18 cellular contexts compared by ENCODE assay signal in genomic region chr5:132611965-132612364, GRCh38. TPM values are rescaled to one million over a fixed set of nuclear protein-coding genes. Genes with fewer than 3 reads are reported as not detected.
DNase-seq lines count a peak whose midpoint lies in the region; ATAC-seq, FAIRE-seq and TF ChIP-seq lines count a peak whose summit lies in the region.
"Had no signal": no experiment of that assay in that cellular context is flagged by ENCODE, and none has a peak within 500 bp of the region (broad histone marks: within the 10 kb centered on the region; RNA-seq: fewer than 3 reads in every experiment).

No MANE protein-coding gene starts in this region.

- CTCF ChIA-PET in A549 (lab: Yijun Ruan, JAX) (interaction anchor here (1.0 kb wide), 1 partner anchor 19 kb away, joined by 3 read pairs; no protein-coding TSS in a partner anchor), HEK293 (lab: Yijun Ruan, JAX) (no interaction called here)

- H3K27ac ChIP-seq in A549: no peak overlapping the region
- H3K27ac ChIP-seq in HEK293 (ENCODE audit: extremely low read depth, low read depth, low read length): no peak overlapping the region
- H3K27ac ChIP-seq: BLaER1, C4-2B had no signal

- no peak for TF ChIP-seq EP300 in A549 (IDR thresholded peaks at IDR 0.05)

- DNase-seq in A549 (ENCODE audit: low read depth in 1 of 2, low spot score in 1 of 2) (no peak), GM12891 (ENCODE audit: insufficient read length, low spot score) (no peak), dedifferentiated amniotic fluid mesenchymal stem cell (ENCODE audit: extremely low spot score) (no peak), SW 1271 (lab: John Stamatoyannopoulos, UW) (no peak)
- DNase-seq: Caco-2; CD4-positive, CD25-positive, alpha-beta regulatory T cell; CD8-positive, alpha-beta T cell; DMS153; DND-41; GOT3; H7; HCEC 1CT had no signal

- H3K9me3 ChIP-seq in A549 (no peaks in the 10 kb centered on the region), HEK293 (ENCODE audit: control insufficient read depth, insufficient read depth, low read depth, low read length) (no peaks in the 10 kb centered on the region)
- H3K9me3 ChIP-seq: BLaER1, Caco-2 had no signal

- TF ChIP-seq POLR2A in A549 (IDR thresholded peaks at IDR 0.05; ENCODE audit: low read length): no peak
- TF ChIP-seq POLR2A in GM12891 (IDR thresholded peaks at IDR 0.05; ENCODE audit: low read depth, low read length): no peak

- TF ChIP-seq CTCF in A549 (IDR thresholded peaks at IDR 0.05) (no peak), HEK293 (tag by site-specific recombination; IDR thresholded peaks at IDR 0.05) (no peak)

- no peak overlapping the region for H3K4me2 ChIP-seq in A549
- H3K4me2 ChIP-seq: BLaER1 had no signal

- no peak for TF ChIP-seq RAD21 in A549 (conservative IDR thresholded peaks at IDR 0.05 in 1 of 2, IDR thresholded peaks at IDR 0.05 in 1 of 2)

- 81% methylated on average over 2 of the region's 2 CpGs for WGBS in A549 (ENCODE audit: missing lambda C conversion rate)

- H3K4me1 ChIP-seq in A549 (no peaks in the 10 kb centered on the region), HEK293 (ENCODE audit: control insufficient read depth, insufficient read depth, low read length) (no peaks in the 10 kb centered on the region)
- H3K4me1 ChIP-seq: BLaER1, Caco-2 had no signal

- FAIRE-seq in A549 (lab: Jason Lieb, UNC) (no peak), GM12891 (lab: Jason Lieb, UNC) (peak; percentile 5)
- FAIRE-seq: G401.6 had no signal

- POLR2A ChIA-PET in A549 (lab: Yijun Ruan, JAX): no interaction called here
- POLR2A ChIA-PET in HEK293 (lab: Yijun Ruan, JAX): no interaction called here

- H3K4me3 ChIP-seq in A549 (no peak overlapping the region), HEK293 (ENCODE audit: low read depth, low read length) (no peak overlapping the region)
- H3K4me3 ChIP-seq: BLaER1 had no signal

- ATAC-seq in A549 (no peak), GM19328 (IDR thresholded peaks at IDR 0.05; ENCODE audit: unreplicated experiment) (no peak)
- ATAC-seq: CD8-positive, alpha-beta T cell had no signal

- H3K36me3 ChIP-seq in HEK293 (ENCODE audit: control insufficient read depth in 2 of 2, insufficient read depth in 1 of 2, low read length in 2 of 2): peaks cover 27 to 73% of the 10 kb centered on the region in 2 experiments

TF ChIP-seq in A549, 52 proteins besides CTCF, POLR2A, EP300 and RAD21:
- TF ChIP-seq HDAC2 (IDR thresholded peaks at IDR 0.05) (0 out of 2 replicates have a peak, but pooled peaks have one; percentile 31), SREBF2 (IDR thresholded peaks at IDR 0.05) (no peak), HOXB13 (CRISPR knock-in tag; IDR thresholded peaks at IDR 0.05; ENCODE audit: low read depth) (no peak), JUNB (IDR thresholded peaks at IDR 0.05) (no peak), SMC3 (IDR thresholded peaks at IDR 0.05) (no peak), FOSB (CRISPR knock-in tag; IDR thresholded peaks at IDR 0.05) (no peak)

TF ChIP-seq in GM12891, 5 proteins besides CTCF, POLR2A, EP300 and RAD21:
- no peak for TF ChIP-seq POU2F2 (IDR thresholded peaks at IDR 0.05; ENCODE audit: low read depth, low read length)
- no peak for TF ChIP-seq SPI1 (IDR thresholded peaks at IDR 0.05; ENCODE audit: low read depth, low read length)
- TF ChIP-seq PAX5 (IDR thresholded peaks at IDR 0.05; ENCODE audit: insufficient read depth, low read length, severe bottlenecking): no peak
- TF ChIP-seq POLR2AphosphoS5 (IDR thresholded peaks at IDR 0.05; ENCODE audit: low read depth, low read length): no peak

TF ChIP-seq in HEK293, 187 proteins besides CTCF, POLR2A, EP300 and RAD21:
- TF ChIP-seq ZNF580 (tag by site-specific recombination; IDR thresholded peaks at IDR 0.05) (peak; percentile 25; the same call in 1 of the 2 replicates), ZNF146 (tag by site-specific recombination; IDR thresholded peaks at IDR 0.05) (peak; percentile 89; the same call in 1 of the 2 replicates), ZNF10 (tag by site-specific recombination; IDR thresholded peaks at IDR 0.05) (peak; percentile 64; the same call in 1 of the 2 replicates), PRDM2 (tag by site-specific recombination; IDR thresholded peaks at IDR 0.05; ENCODE audit: borderline replicate concordance) (no peak)

RNA-seq across cellular contexts. Expression of gene IL13, which starts 46.0 kb away (rescaled TPM):
- not detected in 2 replicates for polyA plus RNA-seq in A549 (2011; rRNA removed)
- not detected in 2 replicates for polyA plus RNA-seq in A549 (2012; cell fraction: cytosol; rRNA removed)
- polyA plus RNA-seq in A549 (2012; cell fraction: nucleus; rRNA removed): 1.3 TPM in 2 replicates
- 0.08 to 0.13 TPM in 2 of 3 replicates, not detected in the other for polyA plus RNA-seq in A549 (2017; fragmentation: RNase III; extraction: RNeasy Plus Mini Kit Qiagen cat#74134 plus additional on column Dnase treatment)
- polyA minus RNA-seq in A549 (2011; rRNA and poly(A)+ RNA removed): 0.29 TPM in 1 of 2 replicates, not detected in the other
- 1.6 TPM for polyA plus RNA-seq in GM12891 (2012; ENCODE audit: low read depth, missing spikeins)
- polyA plus RNA-seq: AG04450; CD4-positive, CD25-positive, alpha-beta regulatory T cell had no signal

RNA-seq across cellular contexts. Expression of gene RAD50, which starts 55.2 kb away (rescaled TPM):
- polyA plus RNA-seq in A549 (2011; rRNA removed): 51.6 and 81.5 TPM in 2 replicates
- polyA plus RNA-seq in A549 (2012; cell fraction: cytosol; rRNA removed): 11.8 and 15.2 TPM in 2 replicates
- 10.5 and 17.1 TPM in 2 replicates for polyA plus RNA-seq in A549 (2012; cell fraction: nucleus; rRNA removed)
- 39.6 to 48.2 TPM (median 41.6 TPM) in 3 replicates for polyA plus RNA-seq in A549 (2017; fragmentation: RNase III; extraction: RNeasy Plus Mini Kit Qiagen cat#74134 plus additional on column Dnase treatment)
- 50.3 and 61.0 TPM in 2 replicates for polyA minus RNA-seq in A549 (2011; rRNA and poly(A)+ RNA removed)
- polyA plus RNA-seq in GM12891 (2012; ENCODE audit: low read depth, missing spikeins): 24.3 TPM
